33 cellular contexts compared by ENCODE assay signal in the genomic region with DNA sequence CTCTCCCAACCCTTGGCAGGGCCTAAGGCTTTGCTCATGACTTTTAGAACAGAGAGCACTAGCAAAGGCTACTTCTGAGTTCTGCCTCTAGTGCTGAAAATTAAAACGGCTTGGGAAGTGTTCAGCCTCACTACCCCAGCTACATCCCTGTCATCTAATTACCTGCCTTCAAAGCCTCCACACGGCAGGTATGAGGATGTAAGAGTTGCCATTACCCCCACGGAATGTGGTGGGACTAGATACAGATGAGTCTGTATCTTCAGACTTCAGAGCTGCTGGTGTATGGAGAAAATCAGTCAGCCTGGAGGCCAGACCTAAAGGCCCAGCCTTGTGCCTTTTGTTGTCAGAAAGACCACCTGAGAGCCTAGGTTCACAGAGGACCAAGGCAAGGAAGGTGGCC.
DNase-seq lines count a peak whose midpoint lies in the region; ATAC-seq and TF ChIP-seq lines count a peak whose summit lies in the region.
"Had no signal": no experiment of that assay in that cellular context is flagged by ENCODE, and none has a peak within 500 bp of the region (broad histone marks: within the 10 kb centered on the region; RNA-seq: fewer than 3 reads in every experiment).

No MANE protein-coding gene starts in this region.

- ATAC-seq in GM21825 (IDR thresholded peaks at IDR 0.05; ENCODE audit: unreplicated experiment) = no peak
- ATAC-seq: A549; CD8-positive, alpha-beta T cell had no signal

- H3K4me2 ChIP-seq in trophoblast cell (ENCODE audit: low read length) = no peak overlapping the region
- H3K4me2 ChIP-seq: A549; BLaER1; BLaER1 treated with 17β-estradiol and CSF1 and Interleukin-3, amounts not matched to agents 10 nM and 100 nM had no signal

- no CpG with 5 or more reads among the region's 3 CpGs for whole genome bisulfite sequencing in trophoblast cell (ENCODE audit: extremely low coverage, insufficient coverage, insufficient read length)

- no peak overlapping the region for H3K23ac ChIP-seq in trophoblast cell (ENCODE audit: low read length)

- no peak overlapping the region for H3K9ac ChIP-seq in trophoblast cell (ENCODE audit: low read length)
- H3K9ac ChIP-seq: BLaER1; BLaER1 treated with 17β-estradiol and CSF1 and Interleukin-3, amounts not matched to agents 10 nM and 100 nM had no signal

- H4K12ac ChIP-seq in trophoblast cell (ENCODE audit: low read depth, low read length) = no peak overlapping the region

- no peaks in the 10 kb centered on the region for H3K79me1 ChIP-seq in trophoblast cell (ENCODE audit: low read length)

- no peak overlapping the region for H3K4me3 ChIP-seq in trophoblast cell (ENCODE audit: low read depth, low read length)
- no peak overlapping the region for H3K4me3 ChIP-seq in foreskin fibroblast (ENCODE audit: low read depth in 1 of 2, low read length in 2 of 2)
- H3K4me3 ChIP-seq: A549; BLaER1; BLaER1 treated with 17β-estradiol and CSF1 and Interleukin-3, amounts not matched to agents 10 nM and 100 nM had no signal

- no peaks in the 10 kb centered on the region for H3K36me3 ChIP-seq in trophoblast cell (ENCODE audit: control insufficient read depth in 1 of 2, insufficient read depth in 2 of 2, low read length in 2 of 2)
- H3K36me3 ChIP-seq: BE2C; BLaER1; BLaER1 treated with 17β-estradiol and CSF1 and Interleukin-3, amounts not matched to agents 10 nM and 100 nM had no signal

- H2AFZ ChIP-seq in trophoblast cell (ENCODE audit: insufficient read depth, low read length, poor library complexity) = no peak overlapping the region

- no peak overlapping the region for H3K4ac ChIP-seq in trophoblast cell (ENCODE audit: low read depth, low read length)

- H3K18ac ChIP-seq in trophoblast cell (ENCODE audit: low read length) = no peak overlapping the region

- no peak overlapping the region for H2BK5ac ChIP-seq in trophoblast cell (ENCODE audit: low read depth, low read length, poor library complexity)

- DNase-seq in islet precursor cell (peak; percentile 71), kidney tubule cell (ENCODE audit: low spot score) (peak; percentile 28), trophoblast cell (peak; percentile 68 to 77), foreskin fibroblast (no peak), NCI-H82 treated with DMSO at 0.1 percent for 48 hours (lab: John Stamatoyannopoulos, UW; ENCODE audit: unreplicated experiment) (no peak), retina (no peak)
- DNase-seq: 8988T; ACHN; AML-193; BE2C; C1 segment of cervical spinal cord; Caco-2; Calu3; CD4-positive, alpha-beta memory T cell; CD4-positive, alpha-beta T cell; CD4-positive, CD25-positive, alpha-beta regulatory T cell; CD8-positive, alpha-beta memory T cell; CD8-positive, alpha-beta T cell; COR-L47; DMS 273 treated with DMSO at 0.1 percent for 48 hours; DMS153; DMS53; DMS79; DMS79 treated with DMSO at 0.1 percent for 48 hours; DND-41; EL had no signal

- H3K27me3 ChIP-seq in trophoblast cell (ENCODE audit: insufficient read depth, low read length) = no peaks in the 10 kb centered on the region
- H3K27me3 ChIP-seq: BE2C, BLaER1 had no signal

- no peaks in the 10 kb centered on the region for H3K4me1 ChIP-seq in trophoblast cell (ENCODE audit: control insufficient read depth in 1 of 2, insufficient read depth in 2 of 2, low read length in 2 of 2)
- H3K4me1 ChIP-seq: BE2C, Caco-2 had no signal

- no peak overlapping the region for H2BK120ac ChIP-seq in trophoblast cell (ENCODE audit: insufficient read depth, low read length, poor library complexity)

- H3K14ac ChIP-seq in trophoblast cell (ENCODE audit: low read length) = no peak overlapping the region

- TF ChIP-seq CTCF in VCaP (conservative IDR thresholded peaks at IDR 0.05) (no peak), foreskin fibroblast (IDR thresholded peaks at IDR 0.05; ENCODE audit: low read depth, low read length) (no peak)

- peak overlapping the region; percentile 45 for H3K27ac ChIP-seq in VCaP
- H3K27ac ChIP-seq in trophoblast cell (ENCODE audit: low read depth, low read length) = no peak overlapping the region
- H3K27ac ChIP-seq: 22Rv1; A549; BLaER1; BLaER1 treated with 17β-estradiol and CSF1 and Interleukin-3, amounts not matched to agents 10 nM and 100 nM; C4-2B had no signal

- H3K9me3 ChIP-seq in trophoblast cell (ENCODE audit: insufficient read depth, low read depth, low read length) = no peaks in the 10 kb centered on the region
- H3K9me3 ChIP-seq: A549, BE2C, BLaER1, Caco-2 had no signal

- no peak overlapping the region for H2AK5ac ChIP-seq in trophoblast cell (ENCODE audit: low read length)

- no peak overlapping the region for H2BK12ac ChIP-seq in trophoblast cell (ENCODE audit: low read length)

- H3K79me2 ChIP-seq in trophoblast cell (ENCODE audit: control insufficient read depth, insufficient read depth, low read length, poor library complexity) = no peaks in the 10 kb centered on the region

- H4K91ac ChIP-seq in trophoblast cell (ENCODE audit: low read depth, low read length) = no peak overlapping the region

- H4K8ac ChIP-seq in trophoblast cell (ENCODE audit: low read depth, low read length) = no peak overlapping the region

Comparison
In these comparisons a context has a peak if more than half of its experiments do, and no peak if none do; other contexts are left out.
1. DNase-seq: peak in islet precursor cell (single experiment), kidney tubule cell (single experiment) and trophoblast cell (2 of 2); none in foreskin fibroblast (0 of 2), NCI-H82 treated with DMSO at 0.1 percent for 48 hours (single experiment) and retina (single experiment).